In the genomic region with DNA sequence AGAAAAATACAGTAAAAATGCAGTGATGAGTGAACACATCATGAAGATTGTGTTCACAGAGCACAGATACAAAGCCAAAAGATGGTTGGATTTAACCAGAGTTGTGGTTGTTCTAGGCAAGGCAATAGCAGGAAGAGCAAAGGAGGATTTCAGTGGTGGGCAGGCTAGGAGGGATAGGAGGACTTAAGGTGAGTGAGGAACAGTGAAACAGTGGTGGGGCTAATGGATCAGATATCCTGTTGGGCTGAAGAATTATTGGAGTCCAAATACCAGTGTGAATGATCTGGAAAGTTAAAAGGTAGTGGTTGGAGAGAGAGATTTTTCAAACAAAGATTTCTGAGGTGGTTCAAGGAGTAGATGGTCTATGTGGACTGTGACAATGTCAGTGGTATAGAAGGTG, we compare ENCODE assay signal across 34 cellular contexts.
"Had no signal": no experiment of that assay in that cellular context is flagged by ENCODE, and none has a peak within 500 bp of the region (broad histone marks: within the 10 kb centered on the region; RNA-seq: fewer than 3 reads in every experiment).

No MANE protein-coding gene starts in this region.

- H3K36me3 ChIP-seq: MG63 had no signal

- H3K27ac ChIP-seq: KMS-11 had no signal

- DNase-seq: Karpas-422, Kasumi-1, MG63, MM.1S, MV-4-11, NCI-H1048, NCI-H1092, NCI-H1092 treated with DMSO at 0.1 percent for 48 hours, NCI-H1105, NCI-H1105 treated with DMSO at 0.1 percent for 48 hours, NCI-H1417, NCI-H1417 treated with DMSO at 0.1 percent for 48 hours, NCI-H1436, NCI-H1436 treated with DMSO at 0.1 percent for 48 hours, NCI-H146, NCI-H1694, NCI-H1694 treated with DMSO at 0.1 percent for 48 hours, NCI-H187, NCI-H187 treated with DMSO at 0.1 percent for 48 hours, NCI-H1930, NCI-H2029, NCI-H2029 treated with DMSO at 0.1 percent for 48 hours, NCI-H2081, NCI-H2081 treated with DMSO at 0.1 percent for 48 hours, NCI-H2107, NCI-H2171, NCI-H2171 treated with DMSO at 0.1 percent for 48 hours, NCI-H2227 treated with DMSO at 0.1 percent for 48 hours, NCI-H226, NCI-H345, NCI-H446, NCI-H446 treated with DMSO at 0.1 percent for 48 hours, NCI-H510A had no signal

- H3K9me3 ChIP-seq: MG63 had no signal

- H3K4me3 ChIP-seq: MG63 had no signal
